ENCODE assay signal across 8 cellular contexts in genomic region chr1:62924983-62925790, GRCh38.
"Had no signal": no experiment of that assay in that cellular context is flagged by ENCODE, and none has a peak within 500 bp of the region (broad histone marks: within the 10 kb centered on the region; RNA-seq: fewer than 3 reads in every experiment).

No MANE protein-coding gene starts in this region.

- DNase-seq: GM23248, GOT3, H7, H9, HCEC 1CT, HFFc6 had no signal

- H3K36me3 ChIP-seq: HAP-1 had no signal

- H3K9ac ChIP-seq: GM23248 had no signal

- H3K4me3 ChIP-seq: GM23248, GM23338, HAP-1 had no signal

- H3K27ac ChIP-seq: GM23248 had no signal
